Comparison of ENCODE assay signal across 8 cellular contexts in genomic region chr2:226836548-226836885, GRCh38. TPM values are rescaled to one million over a fixed set of nuclear protein-coding genes. Genes with fewer than 3 reads are reported as not detected.
DNase-seq lines count a peak whose midpoint lies in the region; ATAC-seq lines count a peak whose summit lies in the region.

No MANE protein-coding gene starts in this region.

- H3K27me3 Mint-ChIP-seq in activated T-helper 17 cell treated with anti-CD3 and anti-CD28 coated beads, Interleukin-2, amount 50 U/mL, for 72 hours = no peaks in the 10 kb centered on the region
- H3K27me3 Mint-ChIP-seq in immature natural killer cell (ENCODE audit: low read depth in 3 of 3) = peaks cover 3 to 12% (median 8%) of the 10 kb centered on the region in 3 donors

- H3K36me3 ChIP-seq in thymus (ENCODE audit: control insufficient read depth, insufficient read depth) = no peaks in the 10 kb centered on the region

- no peaks in the 10 kb centered on the region for H3K9me3 ChIP-seq in thymus (ENCODE audit: control insufficient read depth)

- H3K27me3 ChIP-seq in thymus (ENCODE audit: control insufficient read depth, insufficient read depth) = no peaks in the 10 kb centered on the region

- H3K9me3 Mint-ChIP-seq in activated T-helper 17 cell treated with anti-CD3 and anti-CD28 coated beads, Interleukin-2, amount 50 U/mL, for 72 hours = no peaks in the 10 kb centered on the region
- H3K9me3 Mint-ChIP-seq in immature natural killer cell = no peaks in the 10 kb centered on the region

- H3K4me3 ChIP-seq in thymus (ENCODE audit: low read length) = peak overlapping the region; percentile 84

- peaks cover 30% of the 10 kb centered on the region for H3K4me1 ChIP-seq in thymus (ENCODE audit: control insufficient read depth, insufficient read depth, low read length)

- peak overlapping the region; percentile 95 for H3K27ac Mint-ChIP-seq in activated T-helper 17 cell treated with anti-CD3 and anti-CD28 coated beads, Interleukin-2, amount 50 U/mL, for 72 hours
- H3K27ac Mint-ChIP-seq in immature natural killer cell = peak overlapping the region; percentile 98 to 100 (median 100)

- peak; percentile 23 for DNase-seq in NCI-H1092 treated with DMSO at 0.1 percent for 48 hours (lab: John Stamatoyannopoulos, UW)
- no peak for DNase-seq in NCI-H1092 (lab: John Stamatoyannopoulos, UW)
- DNase-seq in immature natural killer cell = no peak
- no peak for DNase-seq in HuH-7 (ENCODE audit: low spot score)
- DNase-seq in COLO668 (lab: John Stamatoyannopoulos, UW; ENCODE audit: unreplicated experiment) = no peak

- H3K4me3 Mint-ChIP-seq in activated T-helper 17 cell treated with anti-CD3 and anti-CD28 coated beads, Interleukin-2, amount 50 U/mL, for 72 hours = peak overlapping the region; percentile 98
- H3K4me3 Mint-ChIP-seq in immature natural killer cell = peak overlapping the region; percentile 96 to 100 (median 97)

- H3K36me3 Mint-ChIP-seq in activated T-helper 17 cell treated with anti-CD3 and anti-CD28 coated beads, Interleukin-2, amount 50 U/mL, for 72 hours (ENCODE audit: low read depth) = peaks cover 74% of the 10 kb centered on the region
- peaks cover 0 to 6% (median 4%) of the 10 kb centered on the region in 3 donors for H3K36me3 Mint-ChIP-seq in immature natural killer cell

- ATAC-seq in HG03025 (IDR thresholded peaks at IDR 0.05; ENCODE audit: low FRiP score, unreplicated experiment) = peak; percentile 5
- peak; percentile 26 for ATAC-seq in activated T-helper 17 cell treated with anti-CD3 and anti-CD28 coated beads, Interleukin-2, amount 50 U/mL, for 72 hours (replicated peaks)

- WGBS in thymus = 3% methylated on average over 6 of the region's 6 CpGs

- H3K27ac ChIP-seq in thymus (ENCODE audit: low read depth) = peak overlapping the region; percentile 100

- H3K4me1 Mint-ChIP-seq in activated T-helper 17 cell treated with anti-CD3 and anti-CD28 coated beads, Interleukin-2, amount 50 U/mL, for 72 hours = peaks cover 25% of the 10 kb centered on the region
- H3K4me1 Mint-ChIP-seq in immature natural killer cell = peaks cover 33 to 46% of the 10 kb centered on the region in 2 donors

RNA-seq across cellular contexts. Expression of gene RHBDD1, which starts 0.7 kb away (rescaled TPM):
- 10 to 100 TPM; 35.5 to 57.1 TPM for total RNA-seq in activated T-helper 17 cell treated with anti-CD3 and anti-CD28 coated beads, Interleukin-2, amount 50 U/mL, for 72 hours
- polyA plus RNA-seq in immature natural killer cell = 10 to 100 TPM; 10.3 to 19.0 (median 11.2) TPM
- polyA plus RNA-seq in thymus = 11.5 TPM

RNA-seq across cellular contexts. Expression of gene IRS1, which starts 36.9 kb away (rescaled TPM):
- 1 to 10 TPM in 1 of 2 donors, under 1 TPM in 1; 0.77 to 2.1 TPM for total RNA-seq in activated T-helper 17 cell treated with anti-CD3 and anti-CD28 coated beads, Interleukin-2, amount 50 U/mL, for 72 hours
- polyA plus RNA-seq in immature natural killer cell (under 1 TPM in 1 of 3 donors, not detected in 2; 0.03 TPM), thymus (11.5 TPM)

Comparison
In these comparisons a context has a peak if more than half of its experiments do, and no peak if none do; other contexts are left out.
1. RNA of gene IRS1, which starts 36.9 kb away (polyA plus RNA-seq): 11.5 TPM in thymus (single experiment); 0.03 TPM in immature natural killer cell; every median in the first group is over 10 times any median in the second.